In the genomic region with DNA sequence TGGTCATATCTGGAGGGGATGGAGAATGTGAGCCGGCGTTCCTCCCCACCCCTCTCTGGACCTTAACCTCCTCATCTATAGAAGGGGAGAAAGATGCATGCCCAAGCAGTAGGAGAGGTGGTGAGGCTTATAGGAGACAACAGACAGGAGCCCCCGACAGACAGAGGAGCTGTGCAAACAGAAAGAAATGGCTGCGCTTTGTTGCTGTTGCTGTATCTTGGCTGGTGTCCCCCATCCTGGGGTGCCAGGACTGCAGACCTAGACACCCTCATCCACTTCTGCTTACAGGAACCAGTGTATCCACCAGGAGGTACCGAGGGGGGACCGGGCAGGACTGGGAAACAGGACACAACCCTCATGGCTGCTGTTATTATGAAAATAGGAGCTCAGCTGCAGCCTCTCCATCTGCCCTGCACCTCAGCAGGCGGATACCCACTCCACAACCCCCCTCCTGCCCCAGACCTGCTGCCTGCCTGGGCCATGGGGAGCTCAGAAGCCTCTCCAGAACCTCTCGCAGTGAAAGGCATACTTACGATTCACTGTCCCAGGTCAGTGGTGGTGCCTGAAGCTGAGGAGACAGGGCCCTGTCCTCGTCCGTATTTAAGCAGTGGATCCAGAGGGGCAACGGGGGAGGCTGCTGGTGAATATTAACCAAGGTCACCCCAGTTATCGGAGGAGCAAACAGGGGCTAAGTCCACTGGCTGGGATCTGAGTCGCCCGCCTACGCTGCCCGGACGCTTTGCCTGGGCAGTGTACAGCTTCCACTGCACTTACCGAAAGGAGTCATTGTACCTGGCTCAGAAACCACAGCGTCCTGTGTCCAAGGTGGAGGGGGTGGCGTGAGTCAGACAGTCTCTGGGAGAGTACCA, we compare ENCODE assay signal across 1 cellular context.
A peak's percentile ranks its signal among the peaks of the same experiment; 100 is the strongest.
TF ChIP-seq lines count a peak whose summit lies in the region.

A gene (minus strand): TSS at position 576 of the 869 bp plus-strand sequence. CDS start 5,365 bp downstream, outside the sequence.

TF ChIP-seq in HepG2, 621 proteins besides CTCF, POLR2A, EP300 and RAD21 (continues in another document):
- TF ChIP-seq, protein P1, sequence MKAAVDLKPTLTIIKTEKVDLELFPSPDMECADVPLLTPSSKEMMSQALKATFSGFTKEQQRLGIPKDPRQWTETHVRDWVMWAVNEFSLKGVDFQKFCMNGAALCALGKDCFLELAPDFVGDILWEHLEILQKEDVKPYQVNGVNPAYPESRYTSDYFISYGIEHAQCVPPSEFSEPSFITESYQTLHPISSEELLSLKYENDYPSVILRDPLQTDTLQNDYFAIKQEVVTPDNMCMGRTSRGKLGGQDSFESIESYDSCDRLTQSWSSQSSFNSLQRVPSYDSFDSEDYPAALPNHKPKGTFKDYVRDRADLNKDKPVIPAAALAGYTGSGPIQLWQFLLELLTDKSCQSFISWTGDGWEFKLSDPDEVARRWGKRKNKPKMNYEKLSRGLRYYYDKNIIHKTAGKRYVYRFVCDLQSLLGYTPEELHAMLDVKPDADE (CRISPR knock-in tag; IDR thresholded peaks at IDR 0.05), result no peak
- TF ChIP-seq, protein P2, sequence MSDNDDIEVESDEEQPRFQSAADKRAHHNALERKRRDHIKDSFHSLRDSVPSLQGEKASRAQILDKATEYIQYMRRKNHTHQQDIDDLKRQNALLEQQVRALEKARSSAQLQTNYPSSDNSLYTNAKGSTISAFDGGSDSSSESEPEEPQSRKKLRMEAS (IDR thresholded peaks at IDR 0.05), result peak; percentile 62
- TF ChIP-seq, protein P3, sequence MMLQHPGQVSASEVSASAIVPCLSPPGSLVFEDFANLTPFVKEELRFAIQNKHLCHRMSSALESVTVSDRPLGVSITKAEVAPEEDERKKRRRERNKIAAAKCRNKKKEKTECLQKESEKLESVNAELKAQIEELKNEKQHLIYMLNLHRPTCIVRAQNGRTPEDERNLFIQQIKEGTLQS (CRISPR knock-in tag; IDR thresholded peaks at IDR 0.05), result peak; percentile 14; the same call in 1 of the 2 replicates
- no peak for TF ChIP-seq HHEX (CRISPR knock-in tag; IDR thresholded peaks at IDR 0.05)
- TF ChIP-seq ZNF292 (CRISPR knock-in tag; IDR thresholded peaks at IDR 0.05; ENCODE audit: borderline replicate concordance, low read depth), result peak; percentile 99
- TF ChIP-seq, protein P4, sequence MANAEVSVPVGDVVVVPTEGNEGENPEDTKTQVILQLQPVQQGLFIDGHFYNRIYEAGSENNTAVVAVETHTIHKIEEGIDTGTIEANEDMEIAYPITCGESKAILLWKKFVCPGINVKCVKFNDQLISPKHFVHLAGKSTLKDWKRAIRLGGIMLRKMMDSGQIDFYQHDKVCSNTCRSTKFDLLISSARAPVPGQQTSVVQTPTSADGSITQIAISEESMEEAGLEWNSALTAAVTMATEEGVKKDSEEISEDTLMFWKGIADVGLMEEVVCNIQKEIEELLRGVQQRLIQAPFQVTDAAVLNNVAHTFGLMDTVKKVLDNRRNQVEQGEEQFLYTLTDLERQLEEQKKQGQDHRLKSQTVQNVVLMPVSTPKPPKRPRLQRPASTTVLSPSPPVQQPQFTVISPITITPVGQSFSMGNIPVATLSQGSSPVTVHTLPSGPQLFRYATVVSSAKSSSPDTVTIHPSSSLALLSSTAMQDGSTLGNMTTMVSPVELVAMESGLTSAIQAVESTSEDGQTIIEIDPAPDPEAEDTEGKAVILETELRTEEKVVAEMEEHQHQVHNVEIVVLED (CRISPR knock-in tag; IDR thresholded peaks at IDR 0.05; ENCODE audit: borderline replicate concordance), result no peak
- TF ChIP-seq ZNF780A (CRISPR knock-in tag; IDR thresholded peaks at IDR 0.05), result peak; percentile 30; the same call in 1 of the 2 replicates
- TF ChIP-seq HNRNPH1 (optimal IDR thresholded peaks at IDR 0.05; ENCODE audit: low read depth, low read length), result peak; percentile 76
- TF ChIP-seq, protein P5, sequence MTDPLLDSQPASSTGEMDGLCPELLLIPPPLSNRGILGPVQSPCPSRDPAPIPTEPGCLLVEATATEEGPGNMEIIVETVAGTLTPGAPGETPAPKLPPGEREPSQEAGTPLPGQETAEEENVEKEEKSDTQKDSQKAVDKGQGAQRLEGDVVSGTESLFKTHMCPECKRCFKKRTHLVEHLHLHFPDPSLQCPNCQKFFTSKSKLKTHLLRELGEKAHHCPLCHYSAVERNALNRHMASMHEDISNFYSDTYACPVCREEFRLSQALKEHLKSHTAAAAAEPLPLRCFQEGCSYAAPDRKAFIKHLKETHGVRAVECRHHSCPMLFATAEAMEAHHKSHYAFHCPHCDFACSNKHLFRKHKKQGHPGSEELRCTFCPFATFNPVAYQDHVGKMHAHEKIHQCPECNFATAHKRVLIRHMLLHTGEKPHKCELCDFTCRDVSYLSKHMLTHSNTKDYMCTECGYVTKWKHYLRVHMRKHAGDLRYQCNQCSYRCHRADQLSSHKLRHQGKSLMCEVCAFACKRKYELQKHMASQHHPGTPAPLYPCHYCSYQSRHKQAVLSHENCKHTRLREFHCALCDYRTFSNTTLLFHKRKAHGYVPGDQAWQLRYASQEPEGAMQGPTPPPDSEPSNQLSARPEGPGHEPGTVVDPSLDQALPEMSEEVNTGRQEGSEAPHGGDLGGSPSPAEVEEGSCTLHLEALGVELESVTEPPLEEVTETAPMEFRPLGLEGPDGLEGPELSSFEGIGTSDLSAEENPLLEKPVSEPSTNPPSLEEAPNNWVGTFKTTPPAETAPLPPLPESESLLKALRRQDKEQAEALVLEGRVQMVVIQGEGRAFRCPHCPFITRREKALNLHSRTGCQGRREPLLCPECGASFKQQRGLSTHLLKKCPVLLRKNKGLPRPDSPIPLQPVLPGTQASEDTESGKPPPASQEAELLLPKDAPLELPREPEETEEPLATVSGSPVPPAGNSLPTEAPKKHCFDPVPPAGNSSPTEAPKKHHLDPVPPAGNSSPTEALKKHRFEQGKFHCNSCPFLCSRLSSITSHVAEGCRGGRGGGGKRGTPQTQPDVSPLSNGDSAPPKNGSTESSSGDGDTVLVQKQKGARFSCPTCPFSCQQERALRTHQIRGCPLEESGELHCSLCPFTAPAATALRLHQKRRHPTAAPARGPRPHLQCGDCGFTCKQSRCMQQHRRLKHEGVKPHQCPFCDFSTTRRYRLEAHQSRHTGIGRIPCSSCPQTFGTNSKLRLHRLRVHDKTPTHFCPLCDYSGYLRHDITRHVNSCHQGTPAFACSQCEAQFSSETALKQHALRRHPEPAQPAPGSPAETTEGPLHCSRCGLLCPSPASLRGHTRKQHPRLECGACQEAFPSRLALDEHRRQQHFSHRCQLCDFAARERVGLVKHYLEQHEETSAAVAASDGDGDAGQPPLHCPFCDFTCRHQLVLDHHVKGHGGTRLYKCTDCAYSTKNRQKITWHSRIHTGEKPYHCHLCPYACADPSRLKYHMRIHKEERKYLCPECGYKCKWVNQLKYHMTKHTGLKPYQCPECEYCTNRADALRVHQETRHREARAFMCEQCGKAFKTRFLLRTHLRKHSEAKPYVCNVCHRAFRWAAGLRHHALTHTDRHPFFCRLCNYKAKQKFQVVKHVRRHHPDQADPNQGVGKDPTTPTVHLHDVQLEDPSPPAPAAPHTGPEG (CRISPR knock-in tag; IDR thresholded peaks at IDR 0.05), result 0 out of 2 replicates have a peak, but pooled peaks have one; percentile 18
- TF ChIP-seq, protein P6, sequence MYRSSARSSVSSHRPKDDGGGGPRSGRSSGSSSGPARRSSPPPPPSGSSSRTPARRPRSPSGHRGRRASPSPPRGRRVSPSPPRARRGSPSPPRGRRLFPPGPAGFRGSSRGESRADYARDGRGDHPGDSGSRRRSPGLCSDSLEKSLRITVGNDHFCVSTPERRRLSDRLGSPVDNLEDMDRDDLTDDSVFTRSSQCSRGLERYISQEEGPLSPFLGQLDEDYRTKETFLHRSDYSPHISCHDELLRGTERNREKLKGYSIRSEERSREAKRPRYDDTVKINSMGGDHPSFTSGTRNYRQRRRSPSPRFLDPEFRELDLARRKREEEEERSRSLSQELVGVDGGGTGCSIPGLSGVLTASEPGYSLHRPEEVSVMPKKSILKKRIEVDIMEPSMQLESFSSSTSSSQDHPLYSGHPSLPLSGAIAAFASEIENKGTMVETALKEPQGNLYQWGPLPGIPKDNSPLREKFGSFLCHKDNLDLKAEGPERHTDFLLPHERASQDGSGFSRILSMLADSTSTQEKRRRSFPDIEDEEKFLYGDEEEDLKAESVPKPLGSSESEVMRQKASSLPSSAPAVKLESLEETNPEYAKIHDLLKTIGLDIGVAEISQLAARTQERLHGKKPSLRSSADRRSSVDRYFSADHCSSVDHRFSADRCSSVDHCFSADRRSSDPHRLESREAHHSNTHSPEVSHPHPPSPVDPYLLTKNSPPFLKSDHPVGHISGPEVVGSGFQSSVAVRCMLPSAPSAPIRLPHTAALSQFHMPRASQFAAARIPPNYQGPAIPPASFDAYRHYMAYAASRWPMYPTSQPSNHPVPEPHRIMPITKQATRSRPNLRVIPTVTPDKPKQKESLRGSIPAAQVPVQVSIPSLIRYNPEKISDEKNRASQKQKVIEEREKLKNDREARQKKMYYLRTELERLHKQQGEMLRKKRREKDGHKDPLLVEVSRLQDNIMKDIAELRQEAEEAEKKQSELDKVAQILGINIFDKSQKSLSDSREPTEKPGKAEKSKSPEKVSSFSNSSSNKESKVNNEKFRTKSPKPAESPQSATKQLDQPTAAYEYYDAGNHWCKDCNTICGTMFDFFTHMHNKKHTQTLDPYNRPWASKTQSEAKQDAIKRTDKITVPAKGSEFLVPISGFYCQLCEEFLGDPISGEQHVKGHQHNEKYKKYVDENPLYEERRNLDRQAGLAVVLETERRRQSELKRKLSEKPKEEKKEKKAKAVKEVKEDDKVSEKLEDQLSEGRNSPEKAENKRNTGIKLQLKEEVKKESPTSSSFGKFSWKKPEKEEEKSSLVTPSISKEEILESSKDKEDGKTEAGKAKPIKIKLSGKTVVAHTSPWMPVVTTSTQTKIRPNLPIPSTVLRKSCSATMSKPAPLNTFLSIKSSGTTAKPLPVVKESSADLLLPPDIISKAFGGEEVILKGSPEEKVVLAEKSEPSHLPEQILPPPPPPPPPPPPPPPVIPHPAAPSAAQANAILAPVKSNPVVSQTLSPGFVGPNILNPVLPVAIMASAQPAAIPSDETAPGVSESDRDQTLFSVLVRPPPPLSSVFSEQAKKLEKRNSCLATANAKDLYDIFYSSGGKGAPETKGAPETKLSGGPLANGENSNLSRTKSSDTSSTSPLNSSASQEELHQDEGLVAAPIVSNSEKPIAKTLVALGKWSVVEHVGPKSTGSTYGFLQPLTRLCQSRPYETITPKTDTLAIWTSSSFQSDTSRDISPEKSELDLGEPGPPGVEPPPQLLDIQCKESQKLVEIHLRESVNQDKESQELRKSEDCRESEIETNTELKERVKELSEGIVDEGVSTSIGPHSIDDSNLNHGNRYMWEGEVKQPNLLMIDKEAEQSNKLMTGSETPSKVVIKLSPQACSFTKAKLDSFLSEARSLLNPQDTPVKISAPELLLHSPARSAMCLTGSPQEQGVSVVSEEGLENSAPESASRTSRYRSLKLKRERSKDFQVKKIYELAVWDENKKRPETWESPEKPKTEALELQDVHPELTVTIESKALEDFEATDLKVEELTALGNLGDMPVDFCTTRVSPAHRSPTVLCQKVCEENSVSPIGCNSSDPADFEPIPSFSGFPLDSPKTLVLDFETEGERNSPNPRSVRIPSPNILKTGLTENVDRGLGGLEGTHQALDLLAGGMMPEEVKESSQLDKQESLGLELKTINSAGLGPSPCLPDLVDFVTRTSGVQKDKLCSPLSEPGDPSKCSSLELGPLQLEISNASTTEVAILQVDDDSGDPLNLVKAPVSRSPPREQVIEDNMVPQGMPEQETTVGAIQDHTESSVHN (CRISPR knock-in tag; IDR thresholded peaks at IDR 0.05), result peak; percentile 68; the same call in 1 of the 2 replicates
- no peak; the same call in 1 of the 2 replicates for TF ChIP-seq NFYC (CRISPR knock-in tag; IDR thresholded peaks at IDR 0.05)
- TF ChIP-seq ZNF30 (CRISPR knock-in tag; IDR thresholded peaks at IDR 0.05), result no peak
- TF ChIP-seq RBM39 (IDR thresholded peaks at IDR 0.05; ENCODE audit: low read depth, low read length, poor library complexity, severe bottlenecking), result peak; percentile 74
- TF ChIP-seq ZSCAN9 (CRISPR knock-in tag; IDR thresholded peaks at IDR 0.05; ENCODE audit: borderline replicate concordance), result peak; percentile 87; the same call in 1 of the 2 replicates
- TF ChIP-seq, protein P7, sequence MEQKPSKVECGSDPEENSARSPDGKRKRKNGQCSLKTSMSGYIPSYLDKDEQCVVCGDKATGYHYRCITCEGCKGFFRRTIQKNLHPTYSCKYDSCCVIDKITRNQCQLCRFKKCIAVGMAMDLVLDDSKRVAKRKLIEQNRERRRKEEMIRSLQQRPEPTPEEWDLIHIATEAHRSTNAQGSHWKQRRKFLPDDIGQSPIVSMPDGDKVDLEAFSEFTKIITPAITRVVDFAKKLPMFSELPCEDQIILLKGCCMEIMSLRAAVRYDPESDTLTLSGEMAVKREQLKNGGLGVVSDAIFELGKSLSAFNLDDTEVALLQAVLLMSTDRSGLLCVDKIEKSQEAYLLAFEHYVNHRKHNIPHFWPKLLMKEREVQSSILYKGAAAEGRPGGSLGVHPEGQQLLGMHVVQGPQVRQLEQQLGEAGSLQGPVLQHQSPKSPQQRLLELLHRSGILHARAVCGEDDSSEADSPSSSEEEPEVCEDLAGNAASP (CRISPR knock-in tag; IDR thresholded peaks at IDR 0.05; ENCODE audit: borderline replicate concordance), result peak; percentile 90
- TF ChIP-seq, protein P8, sequence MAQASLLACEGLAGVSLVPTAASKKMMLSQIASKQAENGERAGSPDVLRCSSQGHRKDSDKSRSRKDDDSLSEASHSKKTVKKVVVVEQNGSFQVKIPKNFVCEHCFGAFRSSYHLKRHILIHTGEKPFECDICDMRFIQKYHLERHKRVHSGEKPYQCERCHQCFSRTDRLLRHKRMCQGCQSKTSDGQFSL (CRISPR knock-in tag; IDR thresholded peaks at IDR 0.05), result no peak
- TF ChIP-seq HMG20A (CRISPR knock-in tag; IDR thresholded peaks at IDR 0.05; ENCODE audit: borderline replicate concordance), result peak; percentile 83
- no peak for TF ChIP-seq KLF13 (CRISPR knock-in tag; IDR thresholded peaks at IDR 0.05)
- TF ChIP-seq, protein P9, sequence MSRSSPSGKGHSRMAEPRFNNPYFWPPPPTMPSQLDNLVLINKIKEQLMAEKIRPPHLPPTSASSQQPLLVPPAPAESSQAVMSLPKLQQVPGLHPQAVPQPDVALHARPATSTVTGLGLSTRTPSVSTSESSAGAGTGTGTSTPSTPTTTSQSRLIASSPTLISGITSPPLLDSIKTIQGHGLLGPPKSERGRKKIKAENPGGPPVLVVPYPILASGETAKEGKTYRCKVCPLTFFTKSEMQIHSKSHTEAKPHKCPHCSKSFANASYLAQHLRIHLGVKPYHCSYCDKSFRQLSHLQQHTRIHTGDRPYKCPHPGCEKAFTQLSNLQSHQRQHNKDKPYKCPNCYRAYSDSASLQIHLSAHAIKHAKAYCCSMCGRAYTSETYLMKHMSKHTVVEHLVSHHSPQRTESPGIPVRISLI (CRISPR knock-in tag; IDR thresholded peaks at IDR 0.05; ENCODE audit: borderline replicate concordance), result peak; percentile 77; the same call in 1 of the 2 replicates
- TF ChIP-seq ZNF484 (CRISPR knock-in tag; IDR thresholded peaks at IDR 0.05; ENCODE audit: borderline replicate concordance, low read depth), result no peak
